In genomic region chrX:84175274-84175673, GRCh38 we compare ENCODE assay signal across 23 cellular contexts. TPM values are rescaled to one million over a fixed set of nuclear protein-coding genes. Genes with fewer than 3 reads are reported as not detected.
DNase-seq lines count a peak whose midpoint lies in the region; ATAC-seq and TF ChIP-seq lines count a peak whose summit lies in the region.
"Had no signal": no experiment of that assay in that cellular context is flagged by ENCODE, and none has a peak within 500 bp of the region (broad histone marks: within the 10 kb centered on the region; RNA-seq: fewer than 3 reads in every experiment).

No MANE protein-coding gene starts in this region.

- no peaks in the 10 kb centered on the region for H3K27me3 ChIP-seq in MM.1S (replicated peaks; ENCODE audit: insufficient read depth, low read length)
- H3K27me3 ChIP-seq in Caco-2 (replicated peaks; ENCODE audit: control insufficient read depth, insufficient read depth, low read length), result no peaks in the 10 kb centered on the region

- DNase-seq in LNCaP clone FGC (ENCODE audit: low read depth), result peak; percentile 52
- DNase-seq in epithelial cell of prostate (ENCODE audit: low read depth, low spot score), result no peak
- DNase-seq in MM.1S, result no peak
- no peak for DNase-seq in ureter (ENCODE audit: low spot score)
- no peak for DNase-seq in Caco-2
- DNase-seq: AML-193; CD4-positive, alpha-beta T cell; CD8-positive, alpha-beta T cell; DMS 273 treated with DMSO at 0.1 percent for 48 hours; DMS153; DMS79; DND-41; EL; GDM1 had no signal

- H3K9ac ChIP-seq in MM.1S (ENCODE audit: low read length), result no peak overlapping the region
- H3K9ac ChIP-seq: BLaER1 treated with 17β-estradiol and CSF1 and Interleukin-3, amounts not matched to agents 10 nM and 100 nM had no signal

- H2AFZ ChIP-seq in MM.1S (ENCODE audit: low read length), result no peak overlapping the region

- no peaks in the 10 kb centered on the region for H3K9me3 ChIP-seq in MM.1S (replicated peaks; ENCODE audit: insufficient read depth, low read length)
- no peaks in the 10 kb centered on the region for H3K9me3 ChIP-seq in Caco-2
- H3K9me3 ChIP-seq: A549; BLaER1 treated with 17β-estradiol and CSF1 and Interleukin-3, amounts not matched to agents 10 nM and 100 nM had no signal

- H3K4me1 Mint-ChIP-seq in Caco-2 (ENCODE audit: low read depth, unreplicated experiment), result no peaks in the 10 kb centered on the region
- H3K4me1 Mint-ChIP-seq: B cell had no signal

- no peak for ATAC-seq in GM19035 (IDR thresholded peaks at IDR 0.05; ENCODE audit: unreplicated experiment)
- ATAC-seq: A549; CD8-positive, alpha-beta T cell; GM12878 had no signal

- no peak overlapping the region for H3K4me3 Mint-ChIP-seq in Caco-2 (ENCODE audit: unreplicated experiment)
- H3K4me3 Mint-ChIP-seq: B cell; CD4-positive, alpha-beta T cell; CD8-positive, alpha-beta T cell had no signal

- H3K27ac ChIP-seq in 22Rv1 (peak overlapping the region; percentile 47), VCaP (peak overlapping the region; percentile 52), epithelial cell of prostate (peak overlapping the region; percentile 74), MM.1S (ENCODE audit: low read length) (no peak overlapping the region)
- H3K27ac ChIP-seq: A549; BLaER1 treated with 17β-estradiol and CSF1 and Interleukin-3, amounts not matched to agents 10 nM and 100 nM; C4-2B had no signal

- TF ChIP-seq CTCF in 22Rv1 (IDR thresholded peaks at IDR 0.05) (no peak), LNCaP clone FGC (IDR thresholded peaks at IDR 0.05; ENCODE audit: control insufficient read depth, extremely low read depth, insufficient read depth) (no peak), VCaP (conservative IDR thresholded peaks at IDR 0.05) (no peak), MM.1S (IDR thresholded peaks at IDR 0.05; ENCODE audit: low read length) (no peak), Caco-2 (IDR thresholded peaks at IDR 0.05; ENCODE audit: insufficient read depth in 1 of 2, low read depth in 1 of 2, low read length in 1 of 2, severe bottlenecking in 1 of 2, unreplicated experiment in 1 of 2) (no peak)

- no peaks in the 10 kb centered on the region for H3K27me3 Mint-ChIP-seq in Caco-2 (ENCODE audit: insufficient read depth, unreplicated experiment)
- H3K27me3 Mint-ChIP-seq: B cell; CD4-positive, alpha-beta T cell had no signal

- intact Hi-C loops in Caco-2 (cut with micrococcal nuclease; ENCODE audit: unreplicated experiment), result no loop called here

- H3K79me2 ChIP-seq in MM.1S (ENCODE audit: low read length), result no peaks in the 10 kb centered on the region

- H3K9me2 ChIP-seq in MM.1S (replicated peaks; ENCODE audit: insufficient read depth, low read length), result no peaks in the 10 kb centered on the region

- CTCF ChIA-PET in Caco-2 (lab: Charles Lee), result no interaction called here

- no peaks in the 10 kb centered on the region for H4K20me1 ChIP-seq in MM.1S (ENCODE audit: insufficient read depth, low read length)
- H4K20me1 ChIP-seq: BLaER1 treated with 17β-estradiol and CSF1 and Interleukin-3, amounts not matched to agents 10 nM and 100 nM had no signal

- POLR2A ChIA-PET in Caco-2 (lab: Charles Lee), result no interaction called here

- H3K4me2 ChIP-seq in MM.1S (ENCODE audit: low read depth, low read length), result no peak overlapping the region
- H3K4me2 ChIP-seq: BLaER1 treated with 17β-estradiol and CSF1 and Interleukin-3, amounts not matched to agents 10 nM and 100 nM had no signal

- H3K36me3 Mint-ChIP-seq in Caco-2 (ENCODE audit: insufficient read depth, unreplicated experiment), result no peaks in the 10 kb centered on the region
- H3K36me3 Mint-ChIP-seq: CD8-positive, alpha-beta T cell had no signal

- no peak overlapping the region for H3K4me3 ChIP-seq in LNCaP clone FGC (ENCODE audit: low read depth, low read length)
- no peak overlapping the region for H3K4me3 ChIP-seq in MM.1S (ENCODE audit: low read length)
- H3K4me3 ChIP-seq in Caco-2 (ENCODE audit: low read depth, low read length), result no peak overlapping the region
- H3K4me3 ChIP-seq: A549; BLaER1 treated with 17β-estradiol and CSF1 and Interleukin-3, amounts not matched to agents 10 nM and 100 nM; GM12878 had no signal

- H3K36me3 ChIP-seq in MM.1S (replicated peaks; ENCODE audit: insufficient read depth, low read length), result no peaks in the 10 kb centered on the region
- H3K36me3 ChIP-seq in Caco-2 (ENCODE audit: control insufficient read depth, insufficient read depth, low read length), result no peaks in the 10 kb centered on the region
- H3K36me3 ChIP-seq: BLaER1 treated with 17β-estradiol and CSF1 and Interleukin-3, amounts not matched to agents 10 nM and 100 nM had no signal

- no peaks in the 10 kb centered on the region for H3K9me3 Mint-ChIP-seq in Caco-2 (ENCODE audit: unreplicated experiment)
- H3K9me3 Mint-ChIP-seq: CD8-positive, alpha-beta T cell had no signal

- H3K4me1 ChIP-seq in MM.1S (ENCODE audit: low read length) (no peaks in the 10 kb centered on the region), Caco-2 (no peaks in the 10 kb centered on the region; the same call in 1 of the 2 replicates)
- H3K4me1 ChIP-seq: BLaER1 treated with 17β-estradiol and CSF1 and Interleukin-3, amounts not matched to agents 10 nM and 100 nM had no signal

- no TSS peak for BruUV-seq in Caco-2 (replicated peaks; lab: Mats Ljungman, UMichigan)

- H3K27ac Mint-ChIP-seq in Caco-2 (ENCODE audit: unreplicated experiment), result no peak overlapping the region
- H3K27ac Mint-ChIP-seq: B cell; CD4-positive, alpha-beta T cell; CD8-positive, alpha-beta T cell had no signal

- no peaks in the 10 kb centered on the region for H3F3A ChIP-seq in MM.1S (ENCODE audit: insufficient read depth, low read length)

RNA-seq across cellular contexts. Expression of gene RPS6KA6, which starts 12.7 kb away (rescaled TPM):
- total RNA-seq in ureter (10.4 TPM), Caco-2 (2022) (8.7 and 9.2 TPM in 2 replicates)
- total RNA-seq: A172; CD4-positive, alpha-beta T cell; CD8-positive, alpha-beta T cell had no signal
